10 cellular contexts compared by ENCODE assay signal in the genomic region with DNA sequence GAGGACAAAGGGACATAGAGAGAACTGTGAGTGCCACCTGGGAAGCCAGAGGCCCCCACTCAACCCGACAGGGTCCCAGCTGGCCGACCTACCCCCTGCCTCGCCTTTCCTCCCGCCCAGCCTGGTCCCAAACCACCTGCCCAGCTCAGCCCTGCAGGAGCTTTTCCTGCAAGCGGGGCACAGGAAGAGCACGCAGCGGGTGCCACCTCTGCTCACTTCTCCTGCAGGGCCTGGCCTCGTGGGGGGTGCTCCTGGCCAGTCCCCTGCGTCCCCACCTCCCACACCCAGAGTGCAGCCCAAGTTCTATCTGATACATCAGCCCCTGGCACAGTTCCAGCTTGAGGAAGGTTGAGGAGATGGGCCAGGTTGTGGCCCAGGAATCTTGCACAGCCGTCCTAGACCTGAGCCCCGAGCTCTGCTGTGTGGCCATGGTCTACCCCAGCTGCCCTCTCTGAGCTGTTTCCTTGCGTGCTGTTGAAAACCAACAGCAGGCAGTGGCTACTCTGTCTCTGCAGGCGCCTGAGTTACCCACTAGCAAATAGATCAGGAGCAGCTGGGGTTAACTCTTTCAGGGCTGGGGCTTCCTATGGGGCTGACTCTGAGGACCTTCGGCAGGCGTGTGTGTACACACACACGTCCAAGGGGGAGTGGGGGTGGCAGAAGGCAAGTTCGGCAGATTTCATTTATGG. TPM values are rescaled to one million over a fixed set of nuclear protein-coding genes. Genes with fewer than 3 reads are reported as not detected.
DNase-seq lines count a peak whose midpoint lies in the region; ATAC-seq and TF ChIP-seq lines count a peak whose summit lies in the region.
"Had no signal": no experiment of that assay in that cellular context is flagged by ENCODE, and none has a peak within 500 bp of the region (broad histone marks: within the 10 kb centered on the region; RNA-seq: fewer than 3 reads in every experiment).

No MANE protein-coding gene starts in this region.

- ATAC-seq in gastroesophageal sphincter (no peak), GM21619 (IDR thresholded peaks at IDR 0.05; ENCODE audit: unreplicated experiment) (no peak)

- H3K4me3 ChIP-seq in gastroesophageal sphincter = peak overlapping the region; percentile 56 to 90
- H3K4me3 ChIP-seq in subcutaneous abdominal adipose tissue (ENCODE audit: low read depth in 1 of 5, low read length in 5 of 5) = peak overlapping the region in 4 of 5 donors; percentile 62 to 77 (median 76)

- H3K36me3 Mint-ChIP-seq in T-helper 2 cell treated with Interferon-gamma antibody and Interleukin-4, amounts not matched to agents 5 μg/mL and 100 μg/mL, for 36 hours (ENCODE audit: low read depth) = peaks cover 20% of the 10 kb centered on the region

- DNase-seq in T-helper 2 cell treated with Interferon-gamma antibody and Interleukin-4, amounts not matched to agents 5 μg/mL and 100 μg/mL, for 36 hours (ENCODE audit: low spot score) = no peak
- DNase-seq in T-helper 2 cell = no peak
- DNase-seq in RWPE1 (ENCODE audit: low spot score) = no peak
- no peak for DNase-seq in DMS153 (lab: John Stamatoyannopoulos, UW)
- DNase-seq in kidney tubule cell (ENCODE audit: low spot score) = no peak

- peak overlapping the region; percentile 86 for H3K4me3 Mint-ChIP-seq in T-helper 2 cell treated with Interferon-gamma antibody and Interleukin-4, amounts not matched to agents 5 μg/mL and 100 μg/mL, for 36 hours

- CTCF ChIA-PET in RWPE1 (lab: Yijun Ruan, JAX) = interaction anchor here (0.6 to 0.8 kb wide), 2 partner anchors 13 to 457 kb away, joined by 3 to 5 read pairs; no protein-coding TSS in a partner anchor

- no peaks in the 10 kb centered on the region for H3K27me3 Mint-ChIP-seq in T-helper 2 cell treated with Interferon-gamma antibody and Interleukin-4, amounts not matched to agents 5 μg/mL and 100 μg/mL, for 36 hours (ENCODE audit: low read depth)

- POLR2A ChIA-PET in RWPE1 (lab: Yijun Ruan, JAX; ENCODE audit: low non-redundant PET) = interaction anchor here (0.7 kb wide), 1 partner anchor 9 kb away, joined by 3 read pairs; no protein-coding TSS in a partner anchor

- peaks cover 22% of the 10 kb centered on the region for H3K4me1 Mint-ChIP-seq in T-helper 2 cell treated with Interferon-gamma antibody and Interleukin-4, amounts not matched to agents 5 μg/mL and 100 μg/mL, for 36 hours (ENCODE audit: low read depth)

- no peak for TF ChIP-seq POLR2A in gastroesophageal sphincter (IDR thresholded peaks at IDR 0.05)

- H3K36me3 ChIP-seq in gastroesophageal sphincter = peaks cover 0 to 36% of the 10 kb centered on the region in 2 donors
- peaks cover 0 to 29% (median 14%) of the 10 kb centered on the region in 5 donors for H3K36me3 ChIP-seq in subcutaneous abdominal adipose tissue (ENCODE audit: control insufficient read depth in 5 of 5, insufficient read depth in 5 of 5, low read length in 5 of 5)

- peak overlapping the region; percentile 84 for H3K27ac ChIP-seq in RWPE1
- peak overlapping the region in 3 of 4 donors; percentile 93 to 97 (median 95) for H3K27ac ChIP-seq in gastroesophageal sphincter
- no peak overlapping the region for H3K27ac ChIP-seq in subcutaneous abdominal adipose tissue (ENCODE audit: low read depth, low read length)
- H3K27ac ChIP-seq: epithelial cell of prostate had no signal

- H3K9me3 Mint-ChIP-seq in T-helper 2 cell treated with Interferon-gamma antibody and Interleukin-4, amounts not matched to agents 5 μg/mL and 100 μg/mL, for 36 hours = no peaks in the 10 kb centered on the region

- peaks cover 0 to 95% (median 46%) of the 10 kb centered on the region in 3 donors for H3K4me1 ChIP-seq in gastroesophageal sphincter
- H3K4me1 ChIP-seq in subcutaneous abdominal adipose tissue (ENCODE audit: control insufficient read depth in 5 of 5, insufficient read depth in 5 of 5, low read length in 5 of 5) = peaks cover 14 to 64% (median 60%) of the 10 kb centered on the region in 5 donors

- no peak for TF ChIP-seq CTCF in RWPE1 (conservative IDR thresholded peaks at IDR 0.05; ENCODE audit: low read depth)
- no peak for TF ChIP-seq CTCF in gastroesophageal sphincter (IDR thresholded peaks at IDR 0.05)

- WGBS in gastroesophageal sphincter (ENCODE audit: low coverage in 1 of 2), 2 donors = 25% methylated on average over 4 of the region's 17 CpGs; no CpG with 5 or more reads in 1 of the 2 donors

- H3K9me3 ChIP-seq in gastroesophageal sphincter (no peaks in the 10 kb centered on the region), subcutaneous abdominal adipose tissue (ENCODE audit: control insufficient read depth in 5 of 5, low read length in 5 of 5) (no peaks in the 10 kb centered on the region)

- peak overlapping the region in 4 of 5 donors; percentile 47 to 84 (median 73) for H3K9ac ChIP-seq in subcutaneous abdominal adipose tissue (ENCODE audit: low read length in 5 of 5)

- no peak for TF ChIP-seq EP300 in gastroesophageal sphincter (IDR thresholded peaks at IDR 0.05)

- H3K27me3 ChIP-seq in gastroesophageal sphincter (no peaks in the 10 kb centered on the region), subcutaneous abdominal adipose tissue (ENCODE audit: control insufficient read depth in 5 of 5, insufficient read depth in 4 of 5, low read length in 5 of 5) (no peaks in the 10 kb centered on the region)

- peak overlapping the region; percentile 63 for H3K27ac Mint-ChIP-seq in T-helper 2 cell treated with Interferon-gamma antibody and Interleukin-4, amounts not matched to agents 5 μg/mL and 100 μg/mL, for 36 hours

RNA-seq across cellular contexts. Expression of a gene that starts 1.7 kb away (rescaled TPM):
- total RNA-seq in gastroesophageal sphincter = 10 to 100 TPM; 30.6 to 71.9 (median 52.9) TPM

RNA-seq across cellular contexts. Expression of a gene that starts 5.8 kb away (rescaled TPM):
- total RNA-seq in gastroesophageal sphincter = 1 to 10 TPM in 3 of 4 donors, under 1 TPM in 1; 0.54 to 2.7 (median 2.1) TPM
- total RNA-seq: M059J had no signal

RNA-seq across cellular contexts. Expression of a gene that starts 10.4 kb away (rescaled TPM):
- not detected for total RNA-seq in gastroesophageal sphincter

RNA-seq across cellular contexts. Expression of a gene that starts 13.6 kb away (rescaled TPM):
- 1 to 10 TPM in 3 of 4 donors, under 1 TPM in 1; 0.57 to 4.4 (median 1.5) TPM for total RNA-seq in gastroesophageal sphincter

RNA-seq across cellular contexts. Expression of a gene that starts 47.5 kb away (rescaled TPM):
- 1 to 10 TPM; 4.4 to 8.9 (median 6.8) TPM for total RNA-seq in gastroesophageal sphincter
